Comparison of ENCODE assay signal across 1 cellular context in the genomic region with DNA sequence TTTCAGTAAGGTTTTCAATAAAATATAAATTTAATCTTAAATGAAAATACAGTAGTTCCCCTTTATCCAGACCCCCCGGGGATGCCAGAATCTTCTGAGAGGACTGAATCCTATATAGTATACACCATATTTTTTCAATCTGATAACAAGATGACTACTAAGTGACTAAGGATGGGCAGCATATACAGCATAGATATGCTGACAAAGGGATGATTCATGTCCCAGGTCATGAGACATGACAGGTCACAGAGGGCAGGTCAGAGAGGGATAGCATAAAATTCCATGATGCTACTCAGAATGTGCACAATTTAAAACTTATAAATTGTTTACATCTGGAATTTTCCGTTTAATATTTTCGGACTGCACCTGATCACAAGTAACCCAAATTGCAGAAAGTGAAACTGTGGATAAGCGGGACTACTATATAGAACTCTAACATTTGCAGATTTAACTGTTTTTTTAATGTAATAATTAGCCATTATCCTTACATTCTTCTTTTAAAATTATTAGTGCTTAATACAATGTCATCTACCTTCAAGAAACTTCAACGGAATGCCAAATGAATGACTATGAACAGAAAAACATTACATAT.
TF ChIP-seq lines count a peak whose summit lies in the region.

No MANE protein-coding gene starts in this region.

TF ChIP-seq in K562, 482 proteins besides CTCF, POLR2A, EP300 and RAD21 (continued from another document and continues in another):
- TF ChIP-seq HNRNPH1 (optimal IDR thresholded peaks at IDR 0.05; ENCODE audit: low read depth, low read length) (no peak), ZKSCAN3 (CRISPR knock-in tag; IDR thresholded peaks at IDR 0.05) (no peak), SP2 (IDR thresholded peaks at IDR 0.05; ENCODE audit: extremely low read depth, low read depth, low read length, poor library complexity, severe bottlenecking) (no peak), SAFB (IDR thresholded peaks at IDR 0.05; ENCODE audit: borderline replicate concordance, low read depth, low read length) (no peak), BRD9 (IDR thresholded peaks at IDR 0.05; ENCODE audit: low read depth, partially characterized antibody) (no peak), C11orf30 (IDR thresholded peaks at IDR 0.05; ENCODE audit: low read depth) (peak; percentile 63; the same call in 1 of the 2 replicates), CBX3 (IDR thresholded peaks at IDR 0.05; ENCODE audit: borderline replicate concordance in 1 of 2, low read length in 2 of 2) (no peak), ZNF174 (CRISPR knock-in tag; IDR thresholded peaks at IDR 0.05) (no peak), BRF1 (IDR thresholded peaks at IDR 0.05; ENCODE audit: borderline replicate concordance, extremely low read depth, insufficient read length) (no peak), DNMT1 (IDR thresholded peaks at IDR 0.05) (no peak), RBM25 (IDR thresholded peaks at IDR 0.05; ENCODE audit: low read depth, low read length, severe bottlenecking) (no peak), ZNF75A (CRISPR knock-in tag; IDR thresholded peaks at IDR 0.05) (no peak), IFI16 (CRISPR knock-in tag; IDR thresholded peaks at IDR 0.05) (no peak), ZNF764 (CRISPR knock-in tag; IDR thresholded peaks at IDR 0.05; ENCODE audit: low read depth) (no peak), HNRNPK (IDR thresholded peaks at IDR 0.05; ENCODE audit: low read depth, low read length, poor library complexity, severe bottlenecking) (no peak), NR3C1 (CRISPR knock-in tag; IDR thresholded peaks at IDR 0.05) (no peak), RHOXF2B (CRISPR knock-in tag; conservative IDR thresholded peaks at IDR 0.05) (no peak), RCOR1 (IDR thresholded peaks at IDR 0.05; ENCODE audit: borderline replicate concordance in 1 of 2, low read depth in 2 of 2, low read length in 2 of 2) (peak in 1 of 2 experiments; percentile 85; a peak in 2 of 4 replicates), DPF2 (IDR thresholded peaks at IDR 0.05) (peak; percentile 74), U2AF1 (optimal IDR thresholded peaks at IDR 0.05; ENCODE audit: low read depth, low read length) (no peak), PTRF (tag; IDR thresholded peaks at IDR 0.05) (no peak), ZNF263 (CRISPR knock-in tag; IDR thresholded peaks at IDR 0.05; ENCODE audit: borderline replicate concordance) (no peak), NFE2 (IDR thresholded peaks at IDR 0.05; ENCODE audit: low read depth) (peak; percentile 30; the same call in 1 of the 2 replicates), NONO (IDR thresholded peaks at IDR 0.05; ENCODE audit: low read depth in 2 of 2, low read length in 1 of 2) (no peak), TCFL5 (CRISPR knock-in tag; conservative IDR thresholded peaks at IDR 0.05) (no peak), NR2C2 (CRISPR knock-in tag; IDR thresholded peaks at IDR 0.05) (no peak), NR2C2 (tag; IDR thresholded peaks at IDR 0.05) (peak; percentile 77), ZNF175 (CRISPR knock-in tag; IDR thresholded peaks at IDR 0.05; ENCODE audit: low read depth) (no peak), BRD4 (IDR thresholded peaks at IDR 0.05) (no peak), ZNF785 (CRISPR knock-in tag; IDR thresholded peaks at IDR 0.05) (no peak), KLF10 (CRISPR knock-in tag; IDR thresholded peaks at IDR 0.05) (no peak)
- TF ChIP-seq, protein P1, sequence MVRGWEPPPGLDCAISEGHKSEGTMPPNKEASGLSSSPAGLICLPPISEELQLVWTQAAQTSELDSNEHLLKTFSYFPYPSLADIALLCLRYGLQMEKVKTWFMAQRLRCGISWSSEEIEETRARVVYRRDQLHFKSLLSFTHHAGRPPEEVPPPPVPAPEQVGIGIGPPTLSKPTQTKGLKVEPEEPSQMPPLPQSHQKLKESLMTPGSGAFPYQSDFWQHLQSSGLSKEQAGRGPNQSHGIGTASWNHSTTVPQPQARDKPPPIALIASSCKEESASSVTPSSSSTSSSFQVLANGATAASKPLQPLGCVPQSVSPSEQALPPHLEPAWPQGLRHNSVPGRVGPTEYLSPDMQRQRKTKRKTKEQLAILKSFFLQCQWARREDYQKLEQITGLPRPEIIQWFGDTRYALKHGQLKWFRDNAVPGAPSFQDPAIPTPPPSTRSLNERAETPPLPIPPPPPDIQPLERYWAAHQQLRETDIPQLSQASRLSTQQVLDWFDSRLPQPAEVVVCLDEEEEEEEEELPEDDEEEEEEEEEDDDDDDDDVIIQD (CRISPR knock-in tag; IDR thresholded peaks at IDR 0.05) = no peak
- TF ChIP-seq, protein P2, sequence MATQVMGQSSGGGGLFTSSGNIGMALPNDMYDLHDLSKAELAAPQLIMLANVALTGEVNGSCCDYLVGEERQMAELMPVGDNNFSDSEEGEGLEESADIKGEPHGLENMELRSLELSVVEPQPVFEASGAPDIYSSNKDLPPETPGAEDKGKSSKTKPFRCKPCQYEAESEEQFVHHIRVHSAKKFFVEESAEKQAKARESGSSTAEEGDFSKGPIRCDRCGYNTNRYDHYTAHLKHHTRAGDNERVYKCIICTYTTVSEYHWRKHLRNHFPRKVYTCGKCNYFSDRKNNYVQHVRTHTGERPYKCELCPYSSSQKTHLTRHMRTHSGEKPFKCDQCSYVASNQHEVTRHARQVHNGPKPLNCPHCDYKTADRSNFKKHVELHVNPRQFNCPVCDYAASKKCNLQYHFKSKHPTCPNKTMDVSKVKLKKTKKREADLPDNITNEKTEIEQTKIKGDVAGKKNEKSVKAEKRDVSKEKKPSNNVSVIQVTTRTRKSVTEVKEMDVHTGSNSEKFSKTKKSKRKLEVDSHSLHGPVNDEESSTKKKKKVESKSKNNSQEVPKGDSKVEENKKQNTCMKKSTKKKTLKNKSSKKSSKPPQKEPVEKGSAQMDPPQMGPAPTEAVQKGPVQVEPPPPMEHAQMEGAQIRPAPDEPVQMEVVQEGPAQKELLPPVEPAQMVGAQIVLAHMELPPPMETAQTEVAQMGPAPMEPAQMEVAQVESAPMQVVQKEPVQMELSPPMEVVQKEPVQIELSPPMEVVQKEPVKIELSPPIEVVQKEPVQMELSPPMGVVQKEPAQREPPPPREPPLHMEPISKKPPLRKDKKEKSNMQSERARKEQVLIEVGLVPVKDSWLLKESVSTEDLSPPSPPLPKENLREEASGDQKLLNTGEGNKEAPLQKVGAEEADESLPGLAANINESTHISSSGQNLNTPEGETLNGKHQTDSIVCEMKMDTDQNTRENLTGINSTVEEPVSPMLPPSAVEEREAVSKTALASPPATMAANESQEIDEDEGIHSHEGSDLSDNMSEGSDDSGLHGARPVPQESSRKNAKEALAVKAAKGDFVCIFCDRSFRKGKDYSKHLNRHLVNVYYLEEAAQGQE (CRISPR knock-in tag; IDR thresholded peaks at IDR 0.05; ENCODE audit: low read depth) = no peak
- TF ChIP-seq, protein P3, sequence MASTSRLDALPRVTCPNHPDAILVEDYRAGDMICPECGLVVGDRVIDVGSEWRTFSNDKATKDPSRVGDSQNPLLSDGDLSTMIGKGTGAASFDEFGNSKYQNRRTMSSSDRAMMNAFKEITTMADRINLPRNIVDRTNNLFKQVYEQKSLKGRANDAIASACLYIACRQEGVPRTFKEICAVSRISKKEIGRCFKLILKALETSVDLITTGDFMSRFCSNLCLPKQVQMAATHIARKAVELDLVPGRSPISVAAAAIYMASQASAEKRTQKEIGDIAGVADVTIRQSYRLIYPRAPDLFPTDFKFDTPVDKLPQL (IDR thresholded peaks at IDR 0.05; ENCODE audit: extremely low read depth, insufficient read length) = no peak
- TF ChIP-seq, protein P4, sequence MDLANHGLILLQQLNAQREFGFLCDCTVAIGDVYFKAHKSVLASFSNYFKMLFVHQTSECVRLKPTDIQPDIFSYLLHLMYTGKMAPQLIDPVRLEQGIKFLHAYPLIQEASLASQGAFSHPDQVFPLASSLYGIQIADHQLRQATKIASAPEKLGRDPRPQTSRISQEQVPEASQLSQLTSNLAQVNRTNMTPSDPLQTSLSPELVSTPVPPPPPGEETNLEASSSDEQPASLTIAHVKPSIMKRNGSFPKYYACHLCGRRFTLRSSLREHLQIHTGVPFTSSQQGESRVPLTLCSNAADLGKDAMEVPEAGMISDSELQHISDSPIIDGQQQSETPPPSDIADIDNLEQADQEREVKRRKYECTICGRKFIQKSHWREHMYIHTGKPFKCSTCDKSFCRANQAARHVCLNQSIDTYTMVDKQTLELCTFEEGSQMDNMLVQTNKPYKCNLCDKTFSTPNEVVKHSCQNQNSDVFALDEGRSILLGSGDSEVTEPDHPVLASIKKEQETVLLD (IDR thresholded peaks at IDR 0.05) = no peak
- TF ChIP-seq, protein P5, sequence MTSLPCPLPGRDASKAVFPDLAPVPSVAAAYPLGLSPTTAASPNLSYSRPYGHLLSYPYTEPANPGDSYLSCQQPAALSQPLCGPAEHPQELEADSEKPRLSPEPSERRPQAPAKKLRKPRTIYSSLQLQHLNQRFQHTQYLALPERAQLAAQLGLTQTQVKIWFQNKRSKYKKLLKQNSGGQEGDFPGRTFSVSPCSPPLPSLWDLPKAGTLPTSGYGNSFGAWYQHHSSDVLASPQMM (CRISPR knock-in tag; IDR thresholded peaks at IDR 0.05) = no peak
- TF ChIP-seq, protein P6, sequence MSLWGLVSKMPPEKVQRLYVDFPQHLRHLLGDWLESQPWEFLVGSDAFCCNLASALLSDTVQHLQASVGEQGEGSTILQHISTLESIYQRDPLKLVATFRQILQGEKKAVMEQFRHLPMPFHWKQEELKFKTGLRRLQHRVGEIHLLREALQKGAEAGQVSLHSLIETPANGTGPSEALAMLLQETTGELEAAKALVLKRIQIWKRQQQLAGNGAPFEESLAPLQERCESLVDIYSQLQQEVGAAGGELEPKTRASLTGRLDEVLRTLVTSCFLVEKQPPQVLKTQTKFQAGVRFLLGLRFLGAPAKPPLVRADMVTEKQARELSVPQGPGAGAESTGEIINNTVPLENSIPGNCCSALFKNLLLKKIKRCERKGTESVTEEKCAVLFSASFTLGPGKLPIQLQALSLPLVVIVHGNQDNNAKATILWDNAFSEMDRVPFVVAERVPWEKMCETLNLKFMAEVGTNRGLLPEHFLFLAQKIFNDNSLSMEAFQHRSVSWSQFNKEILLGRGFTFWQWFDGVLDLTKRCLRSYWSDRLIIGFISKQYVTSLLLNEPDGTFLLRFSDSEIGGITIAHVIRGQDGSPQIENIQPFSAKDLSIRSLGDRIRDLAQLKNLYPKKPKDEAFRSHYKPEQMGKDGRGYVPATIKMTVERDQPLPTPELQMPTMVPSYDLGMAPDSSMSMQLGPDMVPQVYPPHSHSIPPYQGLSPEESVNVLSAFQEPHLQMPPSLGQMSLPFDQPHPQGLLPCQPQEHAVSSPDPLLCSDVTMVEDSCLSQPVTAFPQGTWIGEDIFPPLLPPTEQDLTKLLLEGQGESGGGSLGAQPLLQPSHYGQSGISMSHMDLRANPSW (CRISPR knock-in tag; IDR thresholded peaks at IDR 0.05) = no peak
- TF ChIP-seq, protein P7, sequence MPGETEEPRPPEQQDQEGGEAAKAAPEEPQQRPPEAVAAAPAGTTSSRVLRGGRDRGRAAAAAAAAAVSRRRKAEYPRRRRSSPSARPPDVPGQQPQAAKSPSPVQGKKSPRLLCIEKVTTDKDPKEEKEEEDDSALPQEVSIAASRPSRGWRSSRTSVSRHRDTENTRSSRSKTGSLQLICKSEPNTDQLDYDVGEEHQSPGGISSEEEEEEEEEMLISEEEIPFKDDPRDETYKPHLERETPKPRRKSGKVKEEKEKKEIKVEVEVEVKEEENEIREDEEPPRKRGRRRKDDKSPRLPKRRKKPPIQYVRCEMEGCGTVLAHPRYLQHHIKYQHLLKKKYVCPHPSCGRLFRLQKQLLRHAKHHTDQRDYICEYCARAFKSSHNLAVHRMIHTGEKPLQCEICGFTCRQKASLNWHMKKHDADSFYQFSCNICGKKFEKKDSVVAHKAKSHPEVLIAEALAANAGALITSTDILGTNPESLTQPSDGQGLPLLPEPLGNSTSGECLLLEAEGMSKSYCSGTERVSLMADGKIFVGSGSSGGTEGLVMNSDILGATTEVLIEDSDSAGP (CRISPR knock-in tag; IDR thresholded peaks at IDR 0.05) = no peak
- TF ChIP-seq, protein P8, sequence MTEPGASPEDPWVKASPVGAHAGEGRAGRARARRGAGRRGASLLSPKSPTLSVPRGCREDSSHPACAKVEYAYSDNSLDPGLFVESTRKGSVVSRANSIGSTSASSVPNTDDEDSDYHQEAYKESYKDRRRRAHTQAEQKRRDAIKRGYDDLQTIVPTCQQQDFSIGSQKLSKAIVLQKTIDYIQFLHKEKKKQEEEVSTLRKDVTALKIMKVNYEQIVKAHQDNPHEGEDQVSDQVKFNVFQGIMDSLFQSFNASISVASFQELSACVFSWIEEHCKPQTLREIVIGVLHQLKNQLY (CRISPR knock-in tag; conservative IDR thresholded peaks at IDR 0.05) = no peak
- TF ChIP-seq, protein P9, sequence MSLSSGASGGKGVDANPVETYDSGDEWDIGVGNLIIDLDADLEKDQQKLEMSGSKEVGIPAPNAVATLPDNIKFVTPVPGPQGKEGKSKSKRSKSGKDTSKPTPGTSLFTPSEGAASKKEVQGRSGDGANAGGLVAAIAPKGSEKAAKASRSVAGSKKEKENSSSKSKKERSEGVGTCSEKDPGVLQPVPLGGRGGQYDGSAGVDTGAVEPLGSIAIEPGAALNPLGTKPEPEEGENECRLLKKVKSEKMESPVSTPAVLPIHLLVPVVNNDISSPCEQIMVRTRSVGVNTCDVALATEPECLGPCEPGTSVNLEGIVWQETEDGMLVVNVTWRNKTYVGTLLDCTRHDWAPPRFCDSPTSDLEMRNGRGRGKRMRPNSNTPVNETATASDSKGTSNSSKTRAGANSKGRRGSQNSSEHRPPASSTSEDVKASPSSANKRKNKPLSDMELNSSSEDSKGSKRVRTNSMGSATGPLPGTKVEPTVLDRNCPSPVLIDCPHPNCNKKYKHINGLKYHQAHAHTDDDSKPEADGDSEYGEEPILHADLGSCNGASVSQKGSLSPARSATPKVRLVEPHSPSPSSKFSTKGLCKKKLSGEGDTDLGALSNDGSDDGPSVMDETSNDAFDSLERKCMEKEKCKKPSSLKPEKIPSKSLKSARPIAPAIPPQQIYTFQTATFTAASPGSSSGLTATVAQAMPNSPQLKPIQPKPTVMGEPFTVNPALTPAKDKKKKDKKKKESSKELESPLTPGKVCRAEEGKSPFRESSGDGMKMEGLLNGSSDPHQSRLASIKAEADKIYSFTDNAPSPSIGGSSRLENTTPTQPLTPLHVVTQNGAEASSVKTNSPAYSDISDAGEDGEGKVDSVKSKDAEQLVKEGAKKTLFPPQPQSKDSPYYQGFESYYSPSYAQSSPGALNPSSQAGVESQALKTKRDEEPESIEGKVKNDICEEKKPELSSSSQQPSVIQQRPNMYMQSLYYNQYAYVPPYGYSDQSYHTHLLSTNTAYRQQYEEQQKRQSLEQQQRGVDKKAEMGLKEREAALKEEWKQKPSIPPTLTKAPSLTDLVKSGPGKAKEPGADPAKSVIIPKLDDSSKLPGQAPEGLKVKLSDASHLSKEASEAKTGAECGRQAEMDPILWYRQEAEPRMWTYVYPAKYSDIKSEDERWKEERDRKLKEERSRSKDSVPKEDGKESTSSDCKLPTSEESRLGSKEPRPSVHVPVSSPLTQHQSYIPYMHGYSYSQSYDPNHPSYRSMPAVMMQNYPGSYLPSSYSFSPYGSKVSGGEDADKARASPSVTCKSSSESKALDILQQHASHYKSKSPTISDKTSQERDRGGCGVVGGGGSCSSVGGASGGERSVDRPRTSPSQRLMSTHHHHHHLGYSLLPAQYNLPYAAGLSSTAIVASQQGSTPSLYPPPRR (CRISPR knock-in tag; IDR thresholded peaks at IDR 0.05; ENCODE audit: borderline replicate concordance) = no peak
- TF ChIP-seq, protein P10, sequence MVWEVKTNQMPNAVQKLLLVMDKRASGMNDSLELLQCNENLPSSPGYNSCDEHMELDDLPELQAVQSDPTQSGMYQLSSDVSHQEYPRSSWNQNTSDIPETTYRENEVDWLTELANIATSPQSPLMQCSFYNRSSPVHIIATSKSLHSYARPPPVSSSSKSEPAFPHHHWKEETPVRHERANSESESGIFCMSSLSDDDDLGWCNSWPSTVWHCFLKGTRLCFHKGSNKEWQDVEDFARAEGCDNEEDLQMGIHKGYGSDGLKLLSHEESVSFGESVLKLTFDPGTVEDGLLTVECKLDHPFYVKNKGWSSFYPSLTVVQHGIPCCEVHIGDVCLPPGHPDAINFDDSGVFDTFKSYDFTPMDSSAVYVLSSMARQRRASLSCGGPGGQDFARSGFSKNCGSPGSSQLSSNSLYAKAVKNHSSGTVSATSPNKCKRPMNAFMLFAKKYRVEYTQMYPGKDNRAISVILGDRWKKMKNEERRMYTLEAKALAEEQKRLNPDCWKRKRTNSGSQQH (CRISPR knock-in tag; IDR thresholded peaks at IDR 0.05) = no peak
